Comparison of ENCODE assay signal across 14 cellular contexts in the genomic region with DNA sequence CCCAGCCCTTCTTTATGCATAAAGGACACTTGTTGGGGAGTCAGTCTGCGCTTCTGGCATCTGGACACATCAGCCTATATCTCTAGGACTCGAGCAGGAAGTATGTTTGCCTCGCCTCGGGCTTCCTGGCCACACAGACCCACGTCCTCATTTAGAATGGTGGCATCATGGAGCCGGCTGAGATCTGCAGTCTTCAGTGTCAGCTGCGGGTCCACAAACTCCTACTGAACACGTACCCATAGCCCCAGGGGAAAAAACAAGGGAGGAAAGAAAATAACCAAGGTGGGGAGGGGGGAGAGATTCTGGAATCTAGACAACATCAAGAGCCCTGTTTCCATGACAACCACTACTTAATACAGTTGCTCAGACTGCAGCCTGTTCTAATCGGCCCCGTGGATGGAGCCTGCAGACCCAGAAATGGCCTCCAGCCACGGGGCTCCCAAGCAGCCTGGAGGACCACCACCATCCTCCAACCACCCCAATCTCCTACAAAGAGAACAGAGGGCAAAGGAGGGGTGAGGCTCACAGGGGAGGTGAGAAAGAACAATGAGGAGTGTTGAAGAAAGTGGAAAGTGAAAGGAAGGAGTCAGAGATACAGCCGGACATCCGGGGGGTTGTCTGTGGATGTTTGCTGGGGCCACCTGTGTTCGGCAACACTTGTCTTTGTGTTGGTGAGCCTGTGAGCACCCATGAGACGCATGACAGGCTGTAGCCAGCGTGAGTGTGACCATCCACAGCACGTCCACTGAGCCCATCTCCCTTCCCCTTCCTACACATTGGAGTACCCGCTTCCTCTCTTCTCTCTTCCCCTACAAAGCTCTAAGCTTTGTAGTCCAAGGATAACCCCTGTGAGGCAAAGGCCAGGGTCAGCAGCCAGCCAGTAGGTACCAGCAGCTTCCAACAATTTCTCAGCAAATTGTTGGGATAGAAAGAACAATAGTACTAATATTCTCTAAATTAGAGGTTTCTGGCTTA.
DNase-seq lines count a peak whose midpoint lies in the region; ATAC-seq and TF ChIP-seq lines count a peak whose summit lies in the region.
"Had no signal": no experiment of that assay in that cellular context is flagged by ENCODE, and none has a peak within 500 bp of the region (broad histone marks: within the 10 kb centered on the region; RNA-seq: fewer than 3 reads in every experiment).

No MANE protein-coding gene starts in this region.

- H3K9ac ChIP-seq in SK-N-SH: no peak overlapping the region

- H2AFZ ChIP-seq in SK-N-SH (ENCODE audit: low read depth): no peak overlapping the region

- H3K4me3 Mint-ChIP-seq in activated T-helper 17 cell treated with anti-CD3 and anti-CD28 coated beads, Interleukin-2, amount 50 U/mL, for 72 hours: peak overlapping the region; percentile 73
- H3K4me3 Mint-ChIP-seq in naive thymus-derived CD8-positive, alpha-beta T cell: peak overlapping the region; percentile 53 to 90 (median 72)
- H3K4me3 Mint-ChIP-seq: activated B cell treated with CpG ODN at 0.5 μM for 24 hours, endodermal cell, HFFc6 had no signal

- H3K4me2 ChIP-seq in SK-N-SH: no peak overlapping the region; the same call in 1 of the 2 replicates

- peak overlapping the region; percentile 84 for H3K27ac Mint-ChIP-seq in activated T-helper 17 cell treated with anti-CD3 and anti-CD28 coated beads, Interleukin-2, amount 50 U/mL, for 72 hours
- peak overlapping the region; percentile 81 to 96 (median 90) for H3K27ac Mint-ChIP-seq in naive thymus-derived CD8-positive, alpha-beta T cell
- H3K27ac Mint-ChIP-seq: activated B cell treated with CpG ODN at 0.5 μM for 24 hours, endodermal cell, HFFc6 had no signal

- TF ChIP-seq CTCF in SK-N-SH (IDR thresholded peaks at IDR 0.05) (no peak), prostate gland (IDR thresholded peaks at IDR 0.05) (no peak), GM10248 (IDR thresholded peaks at IDR 0.05; ENCODE audit: control extremely low read depth, extremely low read depth, low read depth, missing control alignments) (no peak)

- H3K36me3 ChIP-seq in SK-N-SH (replicated peaks in 1 of 2; ENCODE audit: control insufficient read depth in 1 of 2, insufficient read depth in 2 of 2, low read length in 1 of 2): no peaks in the 10 kb centered on the region
- H3K36me3 ChIP-seq in KOPT-K1 (ENCODE audit: insufficient read depth, low read length): no peaks in the 10 kb centered on the region
- H3K36me3 ChIP-seq in prostate gland: no peaks in the 10 kb centered on the region

- H3K4me3 ChIP-seq in SK-N-SH (ENCODE audit: low read depth in 2 of 2, low read length in 1 of 2) (peak overlapping the region in 1 of 2 experiments; percentile 7; a peak in 1 of 4 replicates), prostate gland (no peak overlapping the region)

- peaks cover 3% of the 10 kb centered on the region for H3K27me3 Mint-ChIP-seq in activated T-helper 17 cell treated with anti-CD3 and anti-CD28 coated beads, Interleukin-2, amount 50 U/mL, for 72 hours
- H3K27me3 Mint-ChIP-seq in naive thymus-derived CD8-positive, alpha-beta T cell: no peaks in the 10 kb centered on the region

- H3K4me1 Mint-ChIP-seq in activated T-helper 17 cell treated with anti-CD3 and anti-CD28 coated beads, Interleukin-2, amount 50 U/mL, for 72 hours: peaks cover 72% of the 10 kb centered on the region
- peaks cover 57 to 99% (median 98%) of the 10 kb centered on the region in 4 donors for H3K4me1 Mint-ChIP-seq in naive thymus-derived CD8-positive, alpha-beta T cell
- H3K4me1 Mint-ChIP-seq: activated B cell treated with CpG ODN at 0.5 μM for 24 hours had no signal

- H3K79me2 ChIP-seq in SK-N-SH (ENCODE audit: insufficient read depth): no peaks in the 10 kb centered on the region

- CTCF ChIA-PET in SK-N-SH (lab: Yijun Ruan, JAX): interaction anchor here (0.6 to 4.5 kb wide), 12 partner anchors 9 to 145 kb away, joined by 3 to 15 read pairs (median 4); no protein-coding TSS in a partner anchor
- CTCF ChIA-PET in GM10248 (lab: Yijun Ruan, JAX): interaction anchor here (1.4 kb wide), 1 partner anchor 259 kb away, joined by 3 read pairs; no protein-coding TSS in a partner anchor

- no peak; the same call in 1 of the 2 replicates for TF ChIP-seq RAD21 in SK-N-SH (IDR thresholded peaks at IDR 0.05; ENCODE audit: low read length)

- no peaks in the 10 kb centered on the region for H3K9me3 ChIP-seq in SK-N-SH
- H3K9me3 ChIP-seq in KOPT-K1 (ENCODE audit: insufficient read depth, low read length, poor library complexity, severe bottlenecking): no peaks in the 10 kb centered on the region
- no peaks in the 10 kb centered on the region for H3K9me3 ChIP-seq in prostate gland

- TF ChIP-seq EP300 in SK-N-SH (IDR thresholded peaks at IDR 0.05; ENCODE audit: borderline replicate concordance in 1 of 2, low read depth in 1 of 2, low read length in 1 of 2): peak in 1 of 2 experiments; percentile 49; a peak in 1 of 4 replicates

- H3K4me1 ChIP-seq in SK-N-SH (ENCODE audit: control insufficient read depth in 1 of 2, insufficient read depth in 2 of 2, low read depth in 1 of 2, low read length in 1 of 2) (peaks cover 10 to 65% of the 10 kb centered on the region in 2 experiments), prostate gland (replicated peaks) (no peaks in the 10 kb centered on the region)

- peaks cover 5% of the 10 kb centered on the region for H3K9me3 Mint-ChIP-seq in activated T-helper 17 cell treated with anti-CD3 and anti-CD28 coated beads, Interleukin-2, amount 50 U/mL, for 72 hours
- H3K9me3 Mint-ChIP-seq in naive thymus-derived CD8-positive, alpha-beta T cell: peaks cover 0 to 7% (median 0%) of the 10 kb centered on the region in 9 donors
- H3K9me3 Mint-ChIP-seq: activated B cell treated with CpG ODN at 0.5 μM for 24 hours, endodermal cell, HFFc6 had no signal

- H3F3A ChIP-seq in SK-N-SH (replicated peaks; ENCODE audit: insufficient read depth): peaks cover 4% of the 10 kb centered on the region

- peak overlapping the region in 1 of 2 experiments; percentile 92; a peak in 3 of 4 replicates for H3K27ac ChIP-seq in SK-N-SH (ENCODE audit: low read depth in 2 of 2, low read length in 1 of 2)
- H3K27ac ChIP-seq in KOPT-K1 (ENCODE audit: low read depth, low read length, poor library complexity, severe bottlenecking): peak overlapping the region; percentile 85
- no peak overlapping the region for H3K27ac ChIP-seq in prostate gland

- H3K36me3 Mint-ChIP-seq in activated T-helper 17 cell treated with anti-CD3 and anti-CD28 coated beads, Interleukin-2, amount 50 U/mL, for 72 hours (ENCODE audit: low read depth): no peaks in the 10 kb centered on the region
- no peaks in the 10 kb centered on the region for H3K36me3 Mint-ChIP-seq in naive thymus-derived CD8-positive, alpha-beta T cell

- peak; percentile 73 for DNase-seq in SK-N-SH
- peak in 2 of 10 donors; percentile 35 to 39 for DNase-seq in naive thymus-derived CD8-positive, alpha-beta T cell
- no peak for DNase-seq in iPS-NIHi11 (ENCODE audit: low spot score)
- no peak for DNase-seq in prostate gland (ENCODE audit: low spot score)
- no peak for DNase-seq in GM10248 (ENCODE audit: extremely low spot score)
- DNase-seq: ACHN, activated B cell treated with CpG ODN at 0.5 μM for 24 hours, endodermal cell, HFFc6, NCI-H2081 treated with DMSO at 0.1 percent for 48 hours, RPMI8226 had no signal

- H4K20me1 ChIP-seq in SK-N-SH (ENCODE audit: insufficient read depth): no peaks in the 10 kb centered on the region

- intact Hi-C loops in prostate gland (cut with DNase I): no loop called here

- H3K9me2 ChIP-seq in SK-N-SH: no peaks in the 10 kb centered on the region

- POLR2A ChIA-PET in SK-N-SH (lab: Yijun Ruan, JAX) (interaction anchor here (1.0 to 1.2 kb wide), 2 partner anchors 16 to 41 kb away, joined by 3 read pairs; no protein-coding TSS in a partner anchor), GM10248 (lab: Yijun Ruan, JAX) (no interaction called here)
- POLR2A ChIA-PET in naive thymus-derived CD8-positive, alpha-beta T cell (lab: Charles Lee): interaction anchor here (0.8 kb wide), 1 partner anchor 41 kb away, joined by 3 read pairs; no protein-coding TSS in a partner anchor

- no peak for TF ChIP-seq POLR2A in prostate gland (IDR thresholded peaks at IDR 0.05)

- no peak; the same call in 2 of the 3 replicates for ATAC-seq in SK-N-SH treated with all-trans-retinoic acid at 6 μM for 48 hours
- ATAC-seq in activated T-helper 17 cell treated with anti-CD3 and anti-CD28 coated beads, Interleukin-2, amount 50 U/mL, for 72 hours (replicated peaks): no peak
- peak in 1 of 2 donors; percentile 25 for ATAC-seq in naive thymus-derived CD8-positive, alpha-beta T cell

- 61% methylated on average over 18 of the region's 18 CpGs for WGBS in SK-N-SH (ENCODE audit: low lambda C conversion rate)
- WGBS in prostate gland: 65% methylated on average over 18 of the region's 18 CpGs

- H3K27me3 ChIP-seq in SK-N-SH (ENCODE audit: insufficient read depth): no peaks in the 10 kb centered on the region
- H3K27me3 ChIP-seq in prostate gland (replicated peaks; ENCODE audit: insufficient read depth): no peaks in the 10 kb centered on the region

TF ChIP-seq in SK-N-SH, 30 proteins besides CTCF, POLR2A, EP300 and RAD21:
- TF ChIP-seq SMC3 (IDR thresholded peaks at IDR 0.05; ENCODE audit: low read depth, low read length): no peak; the same call in 1 of the 2 replicates
- peak; percentile 40 for TF ChIP-seq CHD2 (IDR thresholded peaks at IDR 0.05; ENCODE audit: low read length, partially characterized antibody)
- TF ChIP-seq RFX5 (IDR thresholded peaks at IDR 0.05; ENCODE audit: low read length): no peak
- peak; percentile 51 for TF ChIP-seq GATA2 (CRISPR knock-in tag; IDR thresholded peaks at IDR 0.05)
- peak; percentile 56 for TF ChIP-seq RCOR1 (IDR thresholded peaks at IDR 0.05; ENCODE audit: low read length)
TF ChIP-seq in SK-N-SH: peak in this region for 3.

TF ChIP-seq in SK-N-SH treated with all-trans-retinoic acid at 6 μM for 48 hours, 23 proteins besides CTCF, POLR2A, EP300 and RAD21 (continues in another document):
- TF ChIP-seq ESRRG (CRISPR knock-in tag; IDR thresholded peaks at IDR 0.05): no peak
- TF ChIP-seq, protein P1, sequence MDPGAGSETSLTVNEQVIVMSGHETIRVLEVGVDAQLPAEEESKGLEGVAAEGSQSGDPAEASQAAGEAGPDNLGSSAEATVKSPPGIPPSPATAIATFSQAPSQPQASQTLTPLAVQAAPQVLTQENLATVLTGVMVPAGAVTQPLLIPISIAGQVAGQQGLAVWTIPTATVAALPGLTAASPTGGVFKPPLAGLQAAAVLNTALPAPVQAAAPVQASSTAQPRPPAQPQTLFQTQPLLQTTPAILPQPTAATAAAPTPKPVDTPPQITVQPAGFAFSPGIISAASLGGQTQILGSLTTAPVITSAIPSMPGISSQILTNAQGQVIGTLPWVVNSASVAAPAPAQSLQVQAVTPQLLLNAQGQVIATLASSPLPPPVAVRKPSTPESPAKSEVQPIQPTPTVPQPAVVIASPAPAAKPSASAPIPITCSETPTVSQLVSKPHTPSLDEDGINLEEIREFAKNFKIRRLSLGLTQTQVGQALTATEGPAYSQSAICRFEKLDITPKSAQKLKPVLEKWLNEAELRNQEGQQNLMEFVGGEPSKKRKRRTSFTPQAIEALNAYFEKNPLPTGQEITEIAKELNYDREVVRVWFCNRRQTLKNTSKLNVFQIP (CRISPR knock-in tag; IDR thresholded peaks at IDR 0.05; ENCODE audit: borderline replicate concordance, low read depth): no peak
- TF ChIP-seq SNAI2 (CRISPR knock-in tag; IDR thresholded peaks at IDR 0.05): no peak
- TF ChIP-seq ZNF8 (CRISPR knock-in tag; IDR thresholded peaks at IDR 0.05): no peak
- TF ChIP-seq TOX (CRISPR knock-in tag; IDR thresholded peaks at IDR 0.05; ENCODE audit: borderline replicate concordance): no peak
